ENCODE assay signal across 12 cellular contexts in the genomic region with DNA sequence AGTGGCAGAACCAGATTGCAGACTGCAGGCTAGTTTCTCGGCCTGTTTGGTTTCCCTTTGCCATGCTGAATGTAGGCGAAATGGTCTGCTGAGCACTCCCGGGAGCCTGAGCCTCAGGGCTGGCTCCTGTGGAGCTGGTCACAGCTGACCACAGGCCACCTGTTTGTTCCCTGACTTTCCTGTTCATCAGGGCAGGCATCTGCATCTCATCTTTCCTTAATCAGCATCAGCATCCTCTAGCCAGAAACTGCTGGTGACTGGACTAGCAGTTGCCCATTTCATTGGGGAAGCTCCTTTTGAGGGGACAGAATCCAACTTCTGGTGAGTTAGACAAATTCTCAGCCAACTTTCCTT. TPM values are rescaled to one million over a fixed set of nuclear protein-coding genes. Genes with fewer than 3 reads are reported as not detected.
DNase-seq lines count a peak whose midpoint lies in the region; ATAC-seq and TF ChIP-seq lines count a peak whose summit lies in the region.
"Had no signal": no experiment of that assay in that cellular context is flagged by ENCODE, and none has a peak within 500 bp of the region (broad histone marks: within the 10 kb centered on the region; RNA-seq: fewer than 3 reads in every experiment).

No MANE protein-coding gene starts in this region.

- H3K27me3 Mint-ChIP-seq in glutamatergic neuron (ENCODE audit: unreplicated experiment): peaks cover 9% of the 10 kb centered on the region
- H3K27me3 Mint-ChIP-seq: activated naive CD8-positive, alpha-beta T cell treated with anti-CD3 and anti-CD28 coated beads, Interleukin-2, amount 10 ng/mL, durations not matched to agents 7 days and 5 days had no signal

- H3K4me1 Mint-ChIP-seq in glutamatergic neuron (ENCODE audit: low read depth, unreplicated experiment): peaks cover 77% of the 10 kb centered on the region

- H3K4me1 ChIP-seq in SJCRH30 (peaks cover 46% of the 10 kb centered on the region), sigmoid colon (peaks cover 0 to 72% (median 52%) of the 10 kb centered on the region in 4 donors), mucosa of descending colon (ENCODE audit: low read depth) (no peaks in the 10 kb centered on the region)

- H3K27ac ChIP-seq in AG04450 (ENCODE audit: low read depth, low read length): peak overlapping the region; percentile 95
- H3K27ac ChIP-seq in SJCRH30: peak overlapping the region; percentile 9; the same call in 1 of the 2 replicates
- peak overlapping the region; percentile 74 to 86 (median 82) for H3K27ac ChIP-seq in sigmoid colon

- H3K4me3 ChIP-seq in AG04450 (ENCODE audit: low read depth, low read length) (no peak overlapping the region), SJCRH30 (no peak overlapping the region), sigmoid colon (no peak overlapping the region), mucosa of descending colon (no peak overlapping the region)
- H3K4me3 ChIP-seq: neural progenitor cell had no signal

- intact Hi-C loops in sigmoid colon (cut with DNase I): no loop called here
- intact Hi-C loops in mucosa of descending colon (cut with DNase I, micrococcal nuclease): no loop called here

- POLR2A ChIA-PET in AG04450 (lab: Yijun Ruan, JAX): interaction anchor here (3.0 kb wide), 1 partner anchor 11 kb away, joined by 13 read pairs; no protein-coding TSS in a partner anchor

- H3K36me3 Mint-ChIP-seq in glutamatergic neuron (ENCODE audit: unreplicated experiment): no peaks in the 10 kb centered on the region

- H3K4me3 Mint-ChIP-seq in glutamatergic neuron (ENCODE audit: unreplicated experiment): peak overlapping the region; percentile 85
- H3K4me3 Mint-ChIP-seq: activated naive CD8-positive, alpha-beta T cell treated with anti-CD3 and anti-CD28 coated beads, Interleukin-2, amount 10 ng/mL, durations not matched to agents 7 days and 5 days; neural progenitor cell had no signal

- H3K9me3 ChIP-seq in AG04450 (ENCODE audit: control insufficient read depth, insufficient read depth, low read length) (no peaks in the 10 kb centered on the region), SJCRH30 (replicated peaks) (no peaks in the 10 kb centered on the region), sigmoid colon (no peaks in the 10 kb centered on the region), mucosa of descending colon (no peaks in the 10 kb centered on the region)

- 88% methylated on average over 3 of the region's 3 CpGs for WGBS in sigmoid colon, 2 donors

- TF ChIP-seq CTCF in AG04450 (IDR thresholded peaks at IDR 0.05; ENCODE audit: low read depth, low read length) (no peak), glutamatergic neuron (IDR thresholded peaks at IDR 0.05; ENCODE audit: partially characterized antibody, unreplicated experiment) (no peak), sigmoid colon (IDR thresholded peaks at IDR 0.05) (no peak), mucosa of descending colon (IDR thresholded peaks at IDR 0.05) (no peak)

- ATAC-seq in HG02610 (IDR thresholded peaks at IDR 0.05; ENCODE audit: unreplicated experiment) (no peak), mucosa of descending colon (no peak), HG03108 (IDR thresholded peaks at IDR 0.05; ENCODE audit: unreplicated experiment) (no peak)

- H3K36me3 ChIP-seq in SJCRH30 (peaks cover 3% of the 10 kb centered on the region; the same call in 1 of the 2 replicates), sigmoid colon (peaks cover 0 to 44% (median 8%) of the 10 kb centered on the region in 4 donors), mucosa of descending colon (ENCODE audit: low read depth) (no peaks in the 10 kb centered on the region)
- H3K36me3 ChIP-seq: neural progenitor cell had no signal

- H3K9me3 Mint-ChIP-seq in glutamatergic neuron (ENCODE audit: unreplicated experiment): peaks cover 18% of the 10 kb centered on the region
- H3K9me3 Mint-ChIP-seq: activated naive CD8-positive, alpha-beta T cell treated with anti-CD3 and anti-CD28 coated beads, Interleukin-2, amount 10 ng/mL, durations not matched to agents 7 days and 5 days; neural progenitor cell had no signal

- H3K27me3 ChIP-seq in AG04450 (ENCODE audit: control insufficient read depth, insufficient read depth, low read length) (no peaks in the 10 kb centered on the region), SJCRH30 (no peaks in the 10 kb centered on the region), sigmoid colon (no peaks in the 10 kb centered on the region)
- H3K27me3 ChIP-seq: neural progenitor cell had no signal

- DNase-seq in AG04450 (ENCODE audit: low read depth, low spot score): no peak
- DNase-seq in SJCRH30: peak; percentile 69 to 84
- DNase-seq in glutamatergic neuron: peak; percentile 48
- DNase-seq in sigmoid colon: no peak
- DNase-seq in 8988T: no peak
- no peak for DNase-seq in mucosa of descending colon
- DNase-seq: activated naive CD8-positive, alpha-beta T cell treated with anti-CD3 and anti-CD28 coated beads, Interleukin-2, amount 10 ng/mL, durations not matched to agents 7 days and 5 days; NCI-H1436; NCI-H526 treated with DMSO at 0.1 percent for 48 hours had no signal

- TF ChIP-seq EP300 in sigmoid colon (IDR thresholded peaks at IDR 0.05): no peak

- H3K27ac Mint-ChIP-seq in glutamatergic neuron (ENCODE audit: unreplicated experiment): peak overlapping the region; percentile 99
- H3K27ac Mint-ChIP-seq: activated naive CD8-positive, alpha-beta T cell treated with anti-CD3 and anti-CD28 coated beads, Interleukin-2, amount 10 ng/mL, durations not matched to agents 7 days and 5 days; neural progenitor cell had no signal

- CTCF ChIA-PET in AG04450 (lab: Charles Lee): interaction anchor here (0.7 to 1.7 kb wide), 3 partner anchors 8 to 71 kb away, joined by 4 read pairs; no protein-coding TSS in a partner anchor

- TF ChIP-seq POLR2A in sigmoid colon (IDR thresholded peaks at IDR 0.05): no peak

RNA-seq across cellular contexts. Expression of gene C11orf96, which starts 20.2 kb away (rescaled TPM):
- 0.87 and 1.2 TPM in 2 replicates for polyA plus RNA-seq in AG04450 (2011; rRNA removed)
- 0.46 and 0.52 TPM in 2 replicates for polyA minus RNA-seq in AG04450 (2011; rRNA and poly(A)+ RNA removed)
- total RNA-seq in SJCRH30 (2014; rRNA removed; shearing (Covaris generic)): 2.1 and 3.4 TPM in 2 replicates
- 74.9 TPM for total RNA-seq in glutamatergic neuron (ENCODE audit: unreplicated experiment)
- total RNA-seq in sigmoid colon: 100 to 1,000 TPM in 2 of 4 donors, 10 to 100 TPM in 2; 47.4 to 336 (median 95.6) TPM
- 10 to 100 TPM in 2 of 3 donors, 1 to 10 TPM in 1; 7.4 to 29.3 (median 24.6) TPM for polyA plus RNA-seq in sigmoid colon
- 10 to 100 TPM; 13.0 to 42.0 (median 21.0) TPM for total RNA-seq in mucosa of descending colon

RNA-seq across cellular contexts. Expression of gene ALKBH3, which starts 41.6 kb away (rescaled TPM):
- polyA plus RNA-seq in AG04450 (2011; rRNA removed): 35.0 and 36.5 TPM in 2 replicates
- polyA minus RNA-seq in AG04450 (2011; rRNA and poly(A)+ RNA removed): 21.2 and 25.0 TPM in 2 replicates
- 26.0 and 29.2 TPM in 2 replicates for total RNA-seq in SJCRH30 (2014; rRNA removed; shearing (Covaris generic))
- total RNA-seq in glutamatergic neuron (ENCODE audit: unreplicated experiment): 30.4 TPM
- total RNA-seq in sigmoid colon: 10 to 100 TPM; 25.7 to 31.2 (median 30.6) TPM
- 10 to 100 TPM; 15.7 to 27.3 (median 22.8) TPM for polyA plus RNA-seq in sigmoid colon
- total RNA-seq in mucosa of descending colon: 10 to 100 TPM; 18.9 to 27.7 (median 27.0) TPM

Comparison
In these comparisons a context has a peak if more than half of its experiments do, and no peak if none do; other contexts are left out.
1. DNase-seq: peak in SJCRH30 (2 of 2) and glutamatergic neuron (single experiment); none in AG04450 (single experiment), sigmoid colon (single experiment), 8988T (single experiment) and mucosa of descending colon (0 of 3).
2. H3K27ac ChIP-seq: peak in every context shown above with its lines; median percentile 95 in AG04450; 82 in sigmoid colon; 9 in SJCRH30.